In genomic region chr18:69944434-69944833, GRCh38 we compare ENCODE assay signal across 22 cellular contexts. TPM values are rescaled to one million over a fixed set of nuclear protein-coding genes. Genes with fewer than 3 reads are reported as not detected.
DNase-seq lines count a peak whose midpoint lies in the region; ATAC-seq and TF ChIP-seq lines count a peak whose summit lies in the region.
"Had no signal": no experiment of that assay in that cellular context is flagged by ENCODE, and none has a peak within 500 bp of the region (broad histone marks: within the 10 kb centered on the region; RNA-seq: fewer than 3 reads in every experiment).

No MANE protein-coding gene starts in this region.

- H3K36me3 ChIP-seq in CD8-positive, alpha-beta memory T cell (ENCODE audit: insufficient read depth, low read length): no peaks in the 10 kb centered on the region
- H3K36me3 ChIP-seq: breast epithelium, neutrophil, tibial artery, WERI-Rb-1 had no signal

- peak overlapping the region in 4 of 8 donors; percentile 51 to 89 (median 68) for H3K27ac Mint-ChIP-seq in CD8-positive, alpha-beta memory T cell
- no peak overlapping the region for H3K27ac Mint-ChIP-seq in effector memory CD8-positive, alpha-beta T cell
- H3K27ac Mint-ChIP-seq: activated naive CD8-positive, alpha-beta T cell; B cell had no signal

- POLR2A ChIA-PET in CD8-positive, alpha-beta memory T cell (lab: Charles Lee): interaction anchor here (0.6 to 1.6 kb wide), 3 partner anchors 9 to 140 kb away, joined by 3 to 6 read pairs (median 5); no protein-coding TSS in a partner anchor

- CTCF ChIA-PET in CD8-positive, alpha-beta memory T cell (lab: Charles Lee): interaction anchor here (0.9 to 3.6 kb wide), 4 partner anchors 9 to 46 kb away, joined by 3 to 12 read pairs (median 5); no protein-coding TSS in a partner anchor

- peak; percentile 11 for ATAC-seq in HG02885 (IDR thresholded peaks at IDR 0.05; ENCODE audit: poor library complexity, unreplicated experiment)
- ATAC-seq in effector memory CD8-positive, alpha-beta T cell (replicated peaks): no peak
- no peak for ATAC-seq in HG03175 (IDR thresholded peaks at IDR 0.05; ENCODE audit: unreplicated experiment)
- no peak for ATAC-seq in HG02588 (IDR thresholded peaks at IDR 0.05; ENCODE audit: unreplicated experiment)
- ATAC-seq: esophagus mucosa, left lobe of liver had no signal

- H3K4me3 ChIP-seq in CD8-positive, alpha-beta memory T cell (ENCODE audit: low read length): peak overlapping the region; percentile 5
- H3K4me3 ChIP-seq in GM12865 (ENCODE audit: low read depth, low read length): peak overlapping the region; percentile 50
- H3K4me3 ChIP-seq: breast epithelium, tibial artery had no signal

- H3K9me3 ChIP-seq in CD8-positive, alpha-beta memory T cell (ENCODE audit: low read length): no peaks in the 10 kb centered on the region
- H3K9me3 ChIP-seq: breast epithelium, neutrophil, tibial artery had no signal

- peaks cover 51 to 53% (median 51%) of the 10 kb centered on the region in 3 donors for H3K4me1 Mint-ChIP-seq in CD8-positive, alpha-beta memory T cell
- peaks cover 57 to 62% of the 10 kb centered on the region in 2 donors for H3K4me1 Mint-ChIP-seq in effector memory CD8-positive, alpha-beta T cell (ENCODE audit: low read depth in 2 of 2)

- H3K9me3 Mint-ChIP-seq in CD8-positive, alpha-beta memory T cell: peaks cover 0 to 14% (median 5%) of the 10 kb centered on the region in 5 donors
- peaks cover 1 to 8% of the 10 kb centered on the region in 2 donors for H3K9me3 Mint-ChIP-seq in effector memory CD8-positive, alpha-beta T cell

- DNase-seq in CD8-positive, alpha-beta memory T cell: no peak
- DNase-seq in GM12865 (ENCODE audit: low read depth) (peak; percentile 60), NCI-H146 treated with DMSO at 0.1 percent for 48 hours (lab: John Stamatoyannopoulos, UW; ENCODE audit: unreplicated experiment) (no peak), NCI-H2196 (lab: John Stamatoyannopoulos, UW; ENCODE audit: unreplicated experiment) (no peak)
- DNase-seq in effector memory CD8-positive, alpha-beta T cell: no peak
- DNase-seq: KG1, NCI-H1048, NCI-H2107, NCI-H526 treated with DMSO at 0.1 percent for 48 hours, SIG-M5, spleen, tibial artery, WERI-Rb-1 had no signal

- peak overlapping the region in 2 of 7 donors; percentile 91 to 94 for H3K4me3 Mint-ChIP-seq in CD8-positive, alpha-beta memory T cell
- H3K4me3 Mint-ChIP-seq in effector memory CD8-positive, alpha-beta T cell: peak overlapping the region; percentile 90 to 91
- H3K4me3 Mint-ChIP-seq: activated naive CD8-positive, alpha-beta T cell; B cell had no signal

- no peak overlapping the region for H3K27ac ChIP-seq in CD8-positive, alpha-beta memory T cell (ENCODE audit: low read depth, low read length)
- H3K27ac ChIP-seq: breast epithelium, neutrophil, tibial artery, WERI-Rb-1 had no signal

- peaks cover 92% of the 10 kb centered on the region for H3K4me1 ChIP-seq in CD8-positive, alpha-beta memory T cell (ENCODE audit: insufficient read depth, low read length)
- H3K4me1 ChIP-seq: breast epithelium, tibial artery had no signal

- no peaks in the 10 kb centered on the region for H3K27me3 ChIP-seq in CD8-positive, alpha-beta memory T cell (ENCODE audit: insufficient read depth, low read length, poor library complexity, severe bottlenecking)
- H3K27me3 ChIP-seq: breast epithelium, neutrophil, spleen, tibial artery had no signal

- H3K36me3 Mint-ChIP-seq in CD8-positive, alpha-beta memory T cell: peaks cover 18 to 33% (median 33%) of the 10 kb centered on the region in 3 donors
- peaks cover 19% of the 10 kb centered on the region for H3K36me3 Mint-ChIP-seq in effector memory CD8-positive, alpha-beta T cell (ENCODE audit: insufficient read depth)

- no peak for TF ChIP-seq CTCF in GM12865 (IDR thresholded peaks at IDR 0.05; ENCODE audit: insufficient read depth, low read depth, low read length, missing control alignments)

- no peaks in the 10 kb centered on the region for H3K27me3 Mint-ChIP-seq in CD8-positive, alpha-beta memory T cell
- no peaks in the 10 kb centered on the region for H3K27me3 Mint-ChIP-seq in effector memory CD8-positive, alpha-beta T cell
- H3K27me3 Mint-ChIP-seq: activated naive CD8-positive, alpha-beta T cell; B cell had no signal

RNA-seq across cellular contexts. Expression of gene CD226, which starts 3.2 kb away (rescaled TPM):
- total RNA-seq in CD8-positive, alpha-beta memory T cell: 100 to 1,000 TPM; 150 to 158 TPM
- polyA plus RNA-seq in CD8-positive, alpha-beta memory T cell: 39.2 TPM
